ENCODE assay signal across 8 cellular contexts in the genomic region with DNA sequence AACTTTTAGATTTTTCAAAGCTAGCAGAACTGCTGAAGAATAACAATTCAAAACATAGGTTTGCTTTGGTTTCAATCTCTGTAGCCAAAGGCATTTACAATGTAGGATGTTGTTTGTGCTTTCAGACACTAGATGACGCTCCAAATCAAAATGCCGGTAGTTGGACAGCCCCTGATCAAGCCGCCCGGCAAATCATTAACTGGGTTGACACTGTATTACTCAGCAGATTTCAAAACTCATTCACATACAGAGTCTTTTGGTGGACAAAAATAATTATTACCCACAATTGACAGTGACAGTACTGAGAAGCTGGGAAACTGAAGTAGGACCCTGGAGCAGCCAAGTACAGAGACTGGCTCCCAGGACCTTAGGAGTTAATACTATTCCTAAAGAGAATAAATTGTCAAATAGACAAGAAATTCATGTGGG. TPM values are rescaled to one million over a fixed set of nuclear protein-coding genes. Genes with fewer than 3 reads are reported as not detected.
DNase-seq lines count a peak whose midpoint lies in the region; ATAC-seq, FAIRE-seq and TF ChIP-seq lines count a peak whose summit lies in the region.

No MANE protein-coding gene starts in this region.

- no peak overlapping the region for H3K4me3 Mint-ChIP-seq in activated naive CD4-positive, alpha-beta T cell treated with anti-CD3 and anti-CD28 coated beads for 36 hours
- H3K4me3 Mint-ChIP-seq in glutamatergic neuron (ENCODE audit: unreplicated experiment) = no peak overlapping the region

- peak; percentile 97 for FAIRE-seq in G401.6 (lab: Jason Lieb, UNC)

- H3K27ac ChIP-seq in OCI-LY1 (ENCODE audit: low read depth, low read length, poor library complexity, severe bottlenecking) (peak overlapping the region; percentile 1), prostate gland (no peak overlapping the region)

- H3K36me3 ChIP-seq in OCI-LY1 (ENCODE audit: insufficient read depth, low read length) = no peaks in the 10 kb centered on the region
- no peaks in the 10 kb centered on the region for H3K36me3 ChIP-seq in prostate gland

- no peaks in the 10 kb centered on the region for H3K79me2 ChIP-seq in OCI-LY1 (ENCODE audit: insufficient read depth, low read length)

- WGBS in prostate gland = 0% methylated on average over 4 of the region's 4 CpGs

- H3K36me3 Mint-ChIP-seq in activated naive CD4-positive, alpha-beta T cell treated with anti-CD3 and anti-CD28 coated beads for 36 hours (ENCODE audit: low read depth) = no peaks in the 10 kb centered on the region
- no peaks in the 10 kb centered on the region for H3K36me3 Mint-ChIP-seq in glutamatergic neuron (ENCODE audit: unreplicated experiment)

- TF ChIP-seq CTCF in OCI-LY1 (IDR thresholded peaks at IDR 0.05; ENCODE audit: low read length) = peak; percentile 92
- TF ChIP-seq CTCF in glutamatergic neuron (IDR thresholded peaks at IDR 0.05; ENCODE audit: partially characterized antibody, unreplicated experiment) = peak; percentile 64
- TF ChIP-seq CTCF in prostate gland (IDR thresholded peaks at IDR 0.05) = peak; percentile 55 to 88 (median 78)

- H3K27ac Mint-ChIP-seq in activated naive CD4-positive, alpha-beta T cell treated with anti-CD3 and anti-CD28 coated beads for 36 hours = no peak overlapping the region
- H3K27ac Mint-ChIP-seq in glutamatergic neuron (ENCODE audit: unreplicated experiment) = no peak overlapping the region

- TF ChIP-seq POLR2A in prostate gland (IDR thresholded peaks at IDR 0.05) = no peak

- ATAC-seq in GM21529 (IDR thresholded peaks at IDR 0.05; ENCODE audit: unreplicated experiment) = peak; percentile 90

- H3K9me3 Mint-ChIP-seq in activated naive CD4-positive, alpha-beta T cell treated with anti-CD3 and anti-CD28 coated beads for 36 hours = no peaks in the 10 kb centered on the region
- H3K9me3 Mint-ChIP-seq in glutamatergic neuron (ENCODE audit: unreplicated experiment) = peaks cover 5% of the 10 kb centered on the region

- H3K4me3 ChIP-seq in OCI-LY1 (ENCODE audit: low read depth, low read length, poor library complexity, severe bottlenecking) = peak overlapping the region; percentile 26
- no peak overlapping the region for H3K4me3 ChIP-seq in prostate gland

- intact Hi-C loops in activated naive CD4-positive, alpha-beta T cell treated with anti-CD3 and anti-CD28 coated beads for 36 hours (cut with micrococcal nuclease) = loop anchor here (1.0 to 10.0 kb wide), 2 partner anchors 31 to 529 kb away; partner anchors contain the start of gene ABT1
- intact Hi-C loops in prostate gland (cut with DNase I) = loop anchor here (1.0 kb wide), 1 partner anchor 31 kb away; no protein-coding TSS in a partner anchor

- peak overlapping the region; percentile 4; the same call in 1 of the 2 replicates for H3K9ac ChIP-seq in OCI-LY1 (ENCODE audit: low read length)

- H3K4me1 Mint-ChIP-seq in activated naive CD4-positive, alpha-beta T cell treated with anti-CD3 and anti-CD28 coated beads for 36 hours (ENCODE audit: low read depth) = peaks cover 4% of the 10 kb centered on the region
- H3K4me1 Mint-ChIP-seq in glutamatergic neuron (ENCODE audit: low read depth, unreplicated experiment) = no peaks in the 10 kb centered on the region

- peak overlapping the region; percentile 18; the same call in 1 of the 2 replicates for H2AFZ ChIP-seq in OCI-LY1 (ENCODE audit: low read length)

- CTCF ChIA-PET in activated naive CD4-positive, alpha-beta T cell treated with anti-CD3 and anti-CD28 coated beads for 36 hours (lab: Charles Lee) = interaction anchor here (0.7 to 20.3 kb wide), 11 partner anchors 15 to 264 kb away, joined by 3 to 570 read pairs (median 3); partner anchors contain the start of gene HFE

- no peaks in the 10 kb centered on the region for H3F3A ChIP-seq in OCI-LY1 (ENCODE audit: insufficient read depth, low read length)

- H4K20me1 ChIP-seq in OCI-LY1 (ENCODE audit: insufficient read depth, low read length) = no peaks in the 10 kb centered on the region

- no peaks in the 10 kb centered on the region for H3K27me3 ChIP-seq in OCI-LY1 (ENCODE audit: insufficient read depth, low read length)
- H3K27me3 ChIP-seq in prostate gland (replicated peaks; ENCODE audit: insufficient read depth) = no peaks in the 10 kb centered on the region

- no peaks in the 10 kb centered on the region for H3K27me3 Mint-ChIP-seq in activated naive CD4-positive, alpha-beta T cell treated with anti-CD3 and anti-CD28 coated beads for 36 hours (ENCODE audit: low read depth)
- no peaks in the 10 kb centered on the region for H3K27me3 Mint-ChIP-seq in glutamatergic neuron (ENCODE audit: unreplicated experiment)

- H3K9me3 ChIP-seq in OCI-LY1 (ENCODE audit: low read length) (no peaks in the 10 kb centered on the region), prostate gland (no peaks in the 10 kb centered on the region)

- H3K9me2 ChIP-seq in OCI-LY1 (ENCODE audit: low read depth, low read length) = no peaks in the 10 kb centered on the region

- peak overlapping the region; percentile 39 for H3K4me2 ChIP-seq in OCI-LY1 (ENCODE audit: low read length)

- H3K4me1 ChIP-seq in OCI-LY1 (ENCODE audit: insufficient read depth, low read length, severe bottlenecking) = peaks cover 17% of the 10 kb centered on the region
- no peaks in the 10 kb centered on the region for H3K4me1 ChIP-seq in prostate gland (replicated peaks)

- DNase-seq in HS-27A (ENCODE audit: low read depth) = peak; percentile 33
- peak; percentile 72 for DNase-seq in activated naive CD4-positive, alpha-beta T cell treated with anti-CD3 and anti-CD28 coated beads for 36 hours
- DNase-seq in glutamatergic neuron = peak; percentile 33
- DNase-seq in prostate gland (ENCODE audit: low spot score) = peak; percentile 72
- DNase-seq in NCI-H1048 (lab: John Stamatoyannopoulos, UW) = no peak

RNA-seq across cellular contexts. Expression of gene HFE, which starts 21.3 kb away (rescaled TPM):
- 1 to 10 TPM in 1 of 2 experiments, under 1 TPM in 1; 0.57 to 1.4 TPM for total RNA-seq in activated naive CD4-positive, alpha-beta T cell treated with anti-CD3 and anti-CD28 coated beads for 36 hours
- not detected for total RNA-seq in glutamatergic neuron (ENCODE audit: unreplicated experiment)
- 10 to 100 TPM in 1 of 2 donors, 1 to 10 TPM in 1; 8.9 to 16.6 TPM for total RNA-seq in prostate gland
